ENCODE assay signal across 8 cellular contexts in genomic region chr19:37007587-37008220, GRCh38.
DNase-seq lines count a peak whose midpoint lies in the region; ATAC-seq lines count a peak whose summit lies in the region.

No MANE protein-coding gene starts in this region.

- H3K9me3 ChIP-seq in MG63 = no peaks in the 10 kb centered on the region

- DNase-seq in NCI-H2171 (lab: John Stamatoyannopoulos, UW) (peak; percentile 71), hypothalamus (lab: John Stamatoyannopoulos, UW) (peak in 26 of 51 donors; percentile 3 to 41 (median 16)), NCI-H226 (no peak), MG63 (no peak), iPS-NIHi7 (ENCODE audit: extremely low spot score) (no peak)
- peak; percentile 36 for DNase-seq in activated naive CD4-positive, alpha-beta T cell treated with Interleukin-2 at 50 U/mL for 16 hours
- peak; percentile 46 for DNase-seq in stimulated activated CD4-positive, alpha-beta T cell treated with anti-CD3 and anti-CD28 coated beads, Interleukin-4, amount 100 ng/mL, for 1 hour

- no peak for ATAC-seq in HG03045 (IDR thresholded peaks at IDR 0.05; ENCODE audit: unreplicated experiment)

- no peaks in the 10 kb centered on the region for H3K27me3 ChIP-seq in MG63

- H3K36me3 ChIP-seq in MG63 = no peaks in the 10 kb centered on the region

- H3K4me3 ChIP-seq in MG63 = no peak overlapping the region

Comparison
In these comparisons a context has a peak if more than half of its experiments do, and no peak if none do; other contexts are left out.
1. DNase-seq: peak in NCI-H2171 (single experiment), activated naive CD4-positive, alpha-beta T cell treated with Interleukin-2 at 50 U/mL for 16 hours (single experiment), hypothalamus (26 of 51) and stimulated activated CD4-positive, alpha-beta T cell treated with anti-CD3 and anti-CD28 coated beads, Interleukin-4, amount 100 ng/mL, for 1 hour (single experiment); none in NCI-H226 (single experiment), MG63 (single experiment) and iPS-NIHi7 (single experiment).